In genomic region chr7:74376256-74377036, GRCh38 we compare ENCODE assay signal across 21 cellular contexts.
DNase-seq lines count a peak whose midpoint lies in the region; ATAC-seq, FAIRE-seq and TF ChIP-seq lines count a peak whose summit lies in the region.
"Had no signal": no experiment of that assay in that cellular context is flagged by ENCODE, and none has a peak within 500 bp of the region (broad histone marks: within the 10 kb centered on the region; RNA-seq: fewer than 3 reads in every experiment).

No MANE protein-coding gene starts in this region.

- H2AFZ ChIP-seq in HepG2 (ENCODE audit: low read length) (no peak overlapping the region), GM12878 (ENCODE audit: control insufficient read depth, low read depth, low read length) (no peak overlapping the region)

- H3K27me3 Mint-ChIP-seq in activated T-cell treated with anti-CD3 and anti-CD28 coated beads, Interleukin-2, amount 50 U/mL, for 24 hours, result no peaks in the 10 kb centered on the region
- H3K27me3 Mint-ChIP-seq: CD8-positive, alpha-beta memory T cell had no signal

- FAIRE-seq in HepG2 (lab: Jason Lieb, UNC) (no peak), GM12878 (lab: Jason Lieb, UNC) (no peak)
- FAIRE-seq: A204.1 had no signal

- RAD21 ChIA-PET in GM12878 (lab: Charles Lee; ENCODE audit: unreplicated experiment), result interaction anchor here (1.4 kb wide), 1 partner anchor 25 kb away, joined by 4 read pairs; no protein-coding TSS in a partner anchor

- H3K27me3 ChIP-seq in HepG2 (ENCODE audit: control insufficient read depth in 1 of 2, insufficient read depth in 2 of 2, low read length in 2 of 2) (no peaks in the 10 kb centered on the region), right lobe of liver (no peaks in the 10 kb centered on the region), GM12878 (replicated peaks in 1 of 2; ENCODE audit: control insufficient read depth in 2 of 2, insufficient read depth in 2 of 2, low read length in 1 of 2) (no peaks in the 10 kb centered on the region), tibial nerve (no peaks in the 10 kb centered on the region)

- 97% methylated on average over 26 of the region's 37 CpGs for WGBS in HepG2 (ENCODE audit: low lambda C conversion rate)
- WGBS in right lobe of liver (ENCODE audit: insufficient coverage, low coverage, low lambda C conversion rate, missing lambda C conversion rate), result no CpG with 5 or more reads among the region's 37 CpGs
- 93% methylated on average over 37 of the region's 37 CpGs for WGBS in GM12878 (ENCODE audit: insufficient coverage, insufficient replicate concordance, low lambda C conversion rate, missing lambda C conversion rate)
- 77 to 78% methylated on average over 34 to 37 of the region's 37 CpGs for WGBS in tibial nerve, 2 donors

- ATAC-seq in HepG2 (no peak; the same call in 2 of the 3 replicates), right lobe of liver (no peak), GM12878 (no peak), GM18498 (IDR thresholded peaks at IDR 0.05; ENCODE audit: unreplicated experiment) (no peak)

- peaks cover 4 to 15% of the 10 kb centered on the region in 2 experiments; a peak in 3 of 5 replicates for H3K36me3 ChIP-seq in HepG2 (replicated peaks in 1 of 2; ENCODE audit: control insufficient read depth in 1 of 2, insufficient read depth in 2 of 2, low read length in 2 of 2)
- H3K36me3 ChIP-seq in right lobe of liver, result no peaks in the 10 kb centered on the region
- peaks cover 6 to 21% of the 10 kb centered on the region in 2 experiments; a peak in 3 of 4 replicates for H3K36me3 ChIP-seq in GM12878 (ENCODE audit: control insufficient read depth in 2 of 2, insufficient read depth in 2 of 2, low read length in 1 of 2)
- H3K36me3 ChIP-seq in tibial nerve, result peaks cover 0 to 50% (median 6%) of the 10 kb centered on the region in 3 donors

- POLR2A ChIA-PET in HepG2 (lab: Yijun Ruan, JAX) (interaction anchor here (0.6 kb wide), 1 partner anchor 96 kb away, joined by 3 read pairs; no protein-coding TSS in a partner anchor), GM12878 (lab: Charles Lee) (no interaction called here)

- no peak for TF ChIP-seq EP300 in HepG2 (IDR thresholded peaks at IDR 0.05; ENCODE audit: low read depth in 2 of 2, low read length in 2 of 2)
- no peak for TF ChIP-seq EP300 in HepG2 (CRISPR knock-in tag; IDR thresholded peaks at IDR 0.05; ENCODE audit: borderline replicate concordance)
- no peak for TF ChIP-seq EP300 in GM12878 (IDR thresholded peaks at IDR 0.05; ENCODE audit: borderline replicate concordance in 1 of 2, control insufficient read depth in 1 of 2, low read depth in 2 of 2, low read length in 2 of 2)
- no peak for TF ChIP-seq EP300 in tibial nerve (IDR thresholded peaks at IDR 0.05)

- in situ Hi-C loops in HepG2 (cut with HindIII; ENCODE audit: extremely low pct_ligation_motif_present, low pct_unique_long_range_greater_than_20kb) (no loop called here), GM12878 (cut with MboI) (no loop called here)

- H3K4me3 ChIP-seq in HepG2 (replicated peaks in 1 of 3; ENCODE audit: insufficient read depth in 1 of 3, low read depth in 2 of 3, low read length in 3 of 3) (no peak overlapping the region), right lobe of liver (no peak overlapping the region), GM12878 (no peak overlapping the region), tibial nerve (no peak overlapping the region)

- H3K4me2 ChIP-seq in HepG2 (ENCODE audit: low read depth, low read length) (no peak overlapping the region), GM12878 (ENCODE audit: control insufficient read depth, insufficient read depth) (no peak overlapping the region)

- no peak for TF ChIP-seq CTCF in HepG2 (CRISPR knock-in tag; IDR thresholded peaks at IDR 0.05)
- TF ChIP-seq CTCF in right lobe of liver (IDR thresholded peaks at IDR 0.05), result no peak
- no peak for TF ChIP-seq CTCF in GM12878 (IDR thresholded peaks at IDR 0.05 in 2 of 3, conservative IDR thresholded peaks at IDR 0.05 in 1 of 3; ENCODE audit: control insufficient read depth in 2 of 3, extremely low read depth in 1 of 3, insufficient read depth in 1 of 3, low read depth in 3 of 3, low read length in 3 of 3)
- TF ChIP-seq CTCF in tibial nerve (IDR thresholded peaks at IDR 0.05), result no peak

- H3K4me1 ChIP-seq in HepG2 (ENCODE audit: insufficient read depth, low read length), result peaks cover 12% of the 10 kb centered on the region
- peaks cover 0 to 10% (median 3%) of the 10 kb centered on the region in 4 donors for H3K4me1 ChIP-seq in right lobe of liver
- no peaks in the 10 kb centered on the region for H3K4me1 ChIP-seq in GM12878 (ENCODE audit: control insufficient read depth, insufficient read depth, low read length)
- H3K4me1 ChIP-seq in tibial nerve, result peaks cover 0 to 26% (median 7%) of the 10 kb centered on the region in 4 donors

- H4K20me1 ChIP-seq in HepG2 (ENCODE audit: insufficient read depth, low read length), result no peaks in the 10 kb centered on the region
- no peaks in the 10 kb centered on the region; the same call in 1 of the 2 replicates for H4K20me1 ChIP-seq in GM12878 (ENCODE audit: control insufficient read depth, insufficient read depth)

- CTCF ChIA-PET in HepG2 (lab: Yijun Ruan, JAX; ENCODE audit: low intra/inter-chr PET ratio, low total read pairs), result no interaction called here
- CTCF ChIA-PET in GM12878 (lab: Yijun Ruan, JAX), result interaction anchor here (0.6 to 1.0 kb wide), 2 partner anchors 24 to 73 kb away, joined by 3 read pairs; no protein-coding TSS in a partner anchor

- H3K9me3 ChIP-seq in HepG2 (ENCODE audit: low read length), result no peaks in the 10 kb centered on the region
- H3K9me3 ChIP-seq in right lobe of liver, result no peaks in the 10 kb centered on the region
- H3K9me3 ChIP-seq in GM12878 (replicated peaks; ENCODE audit: control insufficient read depth, insufficient read depth, low read length), result no peaks in the 10 kb centered on the region
- no peaks in the 10 kb centered on the region for H3K9me3 ChIP-seq in tibial nerve

- intact Hi-C loops in HepG2 (cut with micrococcal nuclease; ENCODE audit: unreplicated experiment), result no loop called here
- intact Hi-C loops in right lobe of liver (cut with DNase I), result loop anchor here in 1 of 2 donors (10.0 kb wide), 1 partner anchor 52 kb away; no protein-coding TSS in a partner anchor
- intact Hi-C loops in GM12878 (cut with micrococcal nuclease; ENCODE audit: unreplicated experiment), result no loop called here

- BruUV-seq in HepG2 (replicated peaks; lab: Mats Ljungman, UMichigan) (TSS peak; percentile 78), GM12878 (replicated peaks; lab: Mats Ljungman, UMichigan) (TSS peak; percentile 65)

- H3K27ac Mint-ChIP-seq in activated T-cell treated with anti-CD3 and anti-CD28 coated beads, Interleukin-2, amount 50 U/mL, for 24 hours, result no peak overlapping the region
- H3K27ac Mint-ChIP-seq: CD8-positive, alpha-beta memory T cell had no signal

- H3K36me3 Mint-ChIP-seq in activated T-cell treated with anti-CD3 and anti-CD28 coated beads, Interleukin-2, amount 50 U/mL, for 24 hours (ENCODE audit: low read depth), result no peaks in the 10 kb centered on the region

- DNase-seq in HepG2 (ENCODE audit: low spot score), result no peak
- no peak for DNase-seq in right lobe of liver
- no peak for DNase-seq in GM12878 (ENCODE audit: low read depth, low spot score)
- peak; percentile 45 for DNase-seq in iPS-NIHi7 (ENCODE audit: extremely low spot score)
- DNase-seq in activated T-cell treated with anti-CD3 and anti-CD28 coated beads, Interleukin-2, amount 50 U/mL, for 24 hours, result no peak
- DNase-seq in anterior cingulate cortex (lab: John Stamatoyannopoulos, UW), result no peak
- DNase-seq in tibial nerve (ENCODE audit: low spot score in 2 of 2), result no peak
- DNase-seq: Calu3; CD8-positive, alpha-beta memory T cell; DMS153; GDM1; H7; NCI-H1105 treated with DMSO at 0.1 percent for 48 hours; NCI-H2029 treated with DMSO at 0.1 percent for 48 hours; NCI-H226; NCI-H510A treated with DMSO at 0.1 percent for 48 hours; NCI-H748 treated with DMSO at 0.1 percent for 48 hours had no signal

- SMC1A ChIA-PET in GM12878 (lab: Charles Lee; ENCODE audit: uncharacterized antibody, unreplicated experiment), result interaction anchor here (1.2 kb wide), 1 partner anchor 170 kb away, joined by 3 read pairs; no protein-coding TSS in a partner anchor

- TF ChIP-seq POLR2A in HepG2 (IDR thresholded peaks at IDR 0.05; ENCODE audit: insufficient read depth in 1 of 2, low read depth in 2 of 2, low read length in 2 of 2) (no peak), right lobe of liver (IDR thresholded peaks at IDR 0.05) (no peak), GM12878 (IDR thresholded peaks at IDR 0.05; ENCODE audit: low read depth, low read length) (no peak), tibial nerve (IDR thresholded peaks at IDR 0.05) (no peak)

- no peak overlapping the region for H3K9ac ChIP-seq in HepG2 (ENCODE audit: insufficient read depth, low read depth, low read length)
- H3K9ac ChIP-seq in GM12878 (ENCODE audit: control insufficient read depth, insufficient read depth, low read length), result no peak overlapping the region

- H3K27ac ChIP-seq in HepG2 (ENCODE audit: extremely low read length, insufficient read depth, low read length), result no peak overlapping the region
- H3K27ac ChIP-seq in right lobe of liver, result no peak overlapping the region
- no peak overlapping the region for H3K27ac ChIP-seq in GM12878 (ENCODE audit: control insufficient read depth, insufficient read depth)
- H3K27ac ChIP-seq in tibial nerve, result no peak overlapping the region
- H3K27ac ChIP-seq: C4-2B, HL-60 had no signal

- no peaks in the 10 kb centered on the region for H3K9me3 Mint-ChIP-seq in activated T-cell treated with anti-CD3 and anti-CD28 coated beads, Interleukin-2, amount 50 U/mL, for 24 hours
- H3K9me3 Mint-ChIP-seq: CD8-positive, alpha-beta memory T cell had no signal

- TF ChIP-seq RAD21 in HepG2 (CRISPR knock-in tag; IDR thresholded peaks at IDR 0.05) (no peak), GM12878 (IDR thresholded peaks at IDR 0.05; ENCODE audit: insufficient read depth, low read depth, low read length) (no peak)

- no peaks in the 10 kb centered on the region for H3K79me2 ChIP-seq in HepG2 (ENCODE audit: insufficient read depth, low read length)
- no peaks in the 10 kb centered on the region for H3K79me2 ChIP-seq in GM12878 (ENCODE audit: control insufficient read depth, insufficient read depth, low read length)

- H3K4me1 Mint-ChIP-seq in activated T-cell treated with anti-CD3 and anti-CD28 coated beads, Interleukin-2, amount 50 U/mL, for 24 hours (ENCODE audit: low read depth), result peaks cover 5% of the 10 kb centered on the region

- no peak overlapping the region for H3K4me3 Mint-ChIP-seq in activated T-cell treated with anti-CD3 and anti-CD28 coated beads, Interleukin-2, amount 50 U/mL, for 24 hours
- H3K4me3 Mint-ChIP-seq: CD8-positive, alpha-beta memory T cell had no signal

TF ChIP-seq in HepG2, 621 proteins besides CTCF, POLR2A, EP300 and RAD21:
- no peak for TF ChIP-seq ARNT2 (CRISPR knock-in tag; IDR thresholded peaks at IDR 0.05; ENCODE audit: low read depth)
- TF ChIP-seq ZC3H13 (CRISPR knock-in tag; IDR thresholded peaks at IDR 0.05), result 0 out of 2 replicates have a peak, but pooled peaks have one; percentile 46
